In the genomic region with DNA sequence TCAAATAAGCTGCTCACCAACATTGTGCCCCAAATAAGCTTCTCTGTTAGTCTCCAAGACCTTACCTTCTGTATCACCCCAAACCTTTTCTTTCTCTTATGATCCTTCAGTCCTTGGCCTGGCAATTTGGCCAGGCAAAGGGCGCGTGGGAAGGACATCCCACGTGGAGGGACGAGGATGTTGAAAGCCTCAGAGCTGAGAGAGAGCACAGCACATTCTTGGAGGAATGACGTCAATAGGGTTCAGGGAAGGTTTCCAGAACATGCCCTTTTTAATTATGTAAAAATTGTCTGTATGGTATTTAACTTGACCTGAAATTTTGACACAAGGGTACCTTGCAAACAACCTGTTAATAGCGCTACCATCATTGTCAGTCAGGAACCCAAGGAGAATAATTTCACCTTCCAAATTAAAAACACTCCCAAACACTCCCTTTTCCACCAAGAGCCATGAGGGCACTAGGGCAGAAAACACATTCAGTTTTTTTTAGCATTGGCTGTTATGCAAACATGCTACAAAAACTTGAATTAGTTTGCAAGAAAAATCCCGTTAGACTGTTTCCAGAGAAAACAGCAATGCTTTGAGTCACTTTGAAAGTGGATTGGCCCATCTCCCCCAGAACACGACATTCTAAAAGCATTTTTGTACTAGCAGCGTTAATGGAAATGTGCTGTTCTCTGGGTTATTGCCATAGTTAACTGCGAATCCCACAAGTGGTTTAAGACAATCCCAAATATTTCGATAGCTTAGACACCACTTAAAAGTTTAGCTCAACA, we compare ENCODE assay signal across 16 cellular contexts.
A peak's percentile ranks its signal among the peaks of the same experiment; 100 is the strongest.
DNase-seq lines count a peak whose midpoint lies in the region; ATAC-seq and TF ChIP-seq lines count a peak whose summit lies in the region.
"Had no signal": no experiment of that assay in that cellular context is flagged by ENCODE, and none has a peak within 500 bp of the region (broad histone marks: within the 10 kb centered on the region; RNA-seq: fewer than 3 reads in every experiment).

No MANE protein-coding gene starts in this region.

- no peaks in the 10 kb centered on the region for H3K36me3 ChIP-seq in skeletal muscle satellite cell (ENCODE audit: insufficient read depth, low read length)

- no peak for TF ChIP-seq CTCF in fibroblast of villous mesenchyme (IDR thresholded peaks at IDR 0.05; ENCODE audit: insufficient read depth, low read depth, low read length)

- peak; percentile 88 for DNase-seq in EL
- DNase-seq in amniotic epithelial cell (ENCODE audit: low read depth) = peak; percentile 82
- peak; percentile 91 for DNase-seq in fibroblast of villous mesenchyme (ENCODE audit: low read depth)
- no peak for DNase-seq in iPS-NIHi11 (ENCODE audit: low spot score)
- no peak for DNase-seq in NCI-H1092 (lab: John Stamatoyannopoulos, UW)
- DNase-seq: activated CD4-positive, alpha-beta T cell treated with anti-CD3 and anti-CD28 coated beads for 48 hours; central memory CD4-positive, alpha-beta T cell; erythroblast; NCI-H1417 treated with DMSO at 0.1 percent for 48 hours; NCI-H526; stimulated activated naive CD4-positive, alpha-beta T cell treated with Interleukin-2 at 50 U/mL for 16 hours had no signal

- ATAC-seq in GM19452 (IDR thresholded peaks at IDR 0.05; ENCODE audit: unreplicated experiment) (no peak), GM21515 (IDR thresholded peaks at IDR 0.05; ENCODE audit: unreplicated experiment) (no peak)
- ATAC-seq: Panc1, psoas muscle had no signal

- H3K9me3 ChIP-seq in skeletal muscle satellite cell (replicated peaks; ENCODE audit: low read length) = no peaks in the 10 kb centered on the region

- H3K9ac ChIP-seq in skeletal muscle satellite cell (ENCODE audit: low read depth, low read length) = peak overlapping the region; percentile 70

- peaks cover 47% of the 10 kb centered on the region for H3K4me1 ChIP-seq in skeletal muscle satellite cell (ENCODE audit: control insufficient read depth, insufficient read depth, low read length)
- H3K4me1 ChIP-seq: psoas muscle had no signal

- no peaks in the 10 kb centered on the region for H3K27me3 ChIP-seq in skeletal muscle satellite cell (ENCODE audit: control insufficient read depth, insufficient read depth, low read length)

- H3K4me3 ChIP-seq in fibroblast of villous mesenchyme (ENCODE audit: low read depth, low read length) (no peak overlapping the region), skeletal muscle satellite cell (ENCODE audit: low read length) (no peak overlapping the region)
- H3K4me3 ChIP-seq: psoas muscle had no signal

- peak overlapping the region; percentile 25 for H3K4me2 ChIP-seq in skeletal muscle satellite cell (ENCODE audit: low read length)

Comparison
In these comparisons a context has a peak if more than half of its experiments do, and no peak if none do; other contexts are left out.
1. DNase-seq: peak in EL (single experiment), amniotic epithelial cell (single experiment) and fibroblast of villous mesenchyme (single experiment); none in iPS-NIHi11 (single experiment) and NCI-H1092 (single experiment).